Comparison of ENCODE assay signal across 1 cellular context in the genomic region with DNA sequence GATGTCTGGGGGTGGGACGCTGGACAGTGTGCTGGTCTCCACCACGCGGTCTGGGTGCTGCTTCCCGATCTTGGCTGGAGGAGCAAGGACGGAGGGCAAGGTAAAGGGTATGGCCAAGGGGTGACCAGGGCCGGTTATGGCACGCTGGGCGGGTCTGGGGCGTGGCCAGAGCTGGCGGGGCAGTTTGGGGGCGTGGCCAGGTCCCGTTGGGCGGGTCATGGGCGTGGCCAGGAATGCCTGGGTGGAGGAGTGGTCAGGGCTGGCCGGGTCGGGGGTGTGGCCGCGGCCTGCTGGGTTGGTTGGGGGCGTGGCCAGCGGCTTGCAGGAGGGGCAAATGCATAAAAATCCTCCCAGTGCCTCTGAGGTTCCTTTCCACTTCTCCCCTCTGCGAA.
TF ChIP-seq lines count a peak whose summit lies in the region.

No MANE protein-coding gene starts in this region.

TF ChIP-seq in HEK293, 187 proteins besides CTCF, POLR2A, EP300 and RAD21 (continued from another document):
- TF ChIP-seq, protein P1, sequence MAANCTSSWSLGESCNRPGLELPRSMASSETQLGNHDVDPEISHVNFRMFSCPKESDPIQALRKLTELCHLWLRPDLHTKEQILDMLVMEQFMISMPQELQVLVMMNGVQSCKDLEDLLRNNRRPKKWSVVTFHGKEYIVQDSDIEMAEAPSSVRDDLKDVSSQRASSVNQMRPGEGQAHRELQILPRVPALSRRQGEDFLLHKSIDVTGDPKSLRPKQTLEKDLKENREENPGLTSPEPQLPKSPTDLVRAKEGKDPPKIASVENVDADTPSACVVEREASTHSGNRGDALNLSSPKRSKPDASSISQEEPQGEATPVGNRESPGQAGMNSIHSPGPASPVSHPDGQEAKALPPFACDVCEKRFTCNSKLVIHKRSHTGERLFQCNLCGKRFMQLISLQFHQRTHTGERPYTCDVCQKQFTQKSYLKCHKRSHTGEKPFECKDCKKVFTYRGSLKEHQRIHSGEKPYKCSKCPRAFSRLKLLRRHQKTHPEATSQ (tag by site-specific recombination; IDR thresholded peaks at IDR 0.05) = no peak
- TF ChIP-seq, protein P2, sequence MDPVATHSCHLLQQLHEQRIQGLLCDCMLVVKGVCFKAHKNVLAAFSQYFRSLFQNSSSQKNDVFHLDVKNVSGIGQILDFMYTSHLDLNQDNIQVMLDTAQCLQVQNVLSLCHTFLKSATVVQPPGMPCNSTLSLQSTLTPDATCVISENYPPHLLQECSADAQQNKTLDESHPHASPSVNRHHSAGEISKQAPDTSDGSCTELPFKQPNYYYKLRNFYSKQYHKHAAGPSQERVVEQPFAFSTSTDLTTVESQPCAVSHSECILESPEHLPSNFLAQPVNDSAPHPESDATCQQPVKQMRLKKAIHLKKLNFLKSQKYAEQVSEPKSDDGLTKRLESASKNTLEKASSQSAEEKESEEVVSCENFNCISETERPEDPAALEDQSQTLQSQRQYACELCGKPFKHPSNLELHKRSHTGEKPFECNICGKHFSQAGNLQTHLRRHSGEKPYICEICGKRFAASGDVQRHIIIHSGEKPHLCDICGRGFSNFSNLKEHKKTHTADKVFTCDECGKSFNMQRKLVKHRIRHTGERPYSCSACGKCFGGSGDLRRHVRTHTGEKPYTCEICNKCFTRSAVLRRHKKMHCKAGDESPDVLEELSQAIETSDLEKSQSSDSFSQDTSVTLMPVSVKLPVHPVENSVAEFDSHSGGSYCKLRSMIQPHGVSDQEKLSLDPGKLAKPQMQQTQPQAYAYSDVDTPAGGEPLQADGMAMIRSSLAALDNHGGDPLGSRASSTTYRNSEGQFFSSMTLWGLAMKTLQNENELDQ (tag by site-specific recombination; IDR thresholded peaks at IDR 0.05; ENCODE audit: low read depth) = no peak
- TF ChIP-seq, protein P3, sequence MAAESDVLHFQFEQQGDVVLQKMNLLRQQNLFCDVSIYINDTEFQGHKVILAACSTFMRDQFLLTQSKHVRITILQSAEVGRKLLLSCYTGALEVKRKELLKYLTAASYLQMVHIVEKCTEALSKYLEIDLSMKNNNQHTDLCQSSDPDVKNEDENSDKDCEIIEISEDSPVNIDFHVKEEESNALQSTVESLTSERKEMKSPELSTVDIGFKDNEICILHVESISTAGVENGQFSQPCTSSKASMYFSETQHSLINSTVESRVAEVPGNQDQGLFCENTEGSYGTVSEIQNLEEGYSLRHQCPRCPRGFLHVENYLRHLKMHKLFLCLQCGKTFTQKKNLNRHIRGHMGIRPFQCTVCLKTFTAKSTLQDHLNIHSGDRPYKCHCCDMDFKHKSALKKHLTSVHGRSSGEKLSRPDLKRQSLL (tag by site-specific recombination; IDR thresholded peaks at IDR 0.05) = no peak
- TF ChIP-seq ZSCAN30 (tag by site-specific recombination; IDR thresholded peaks at IDR 0.05) = no peak
- TF ChIP-seq KLF10 (tag by site-specific recombination; IDR thresholded peaks at IDR 0.05) = peak; percentile 92
- no peak for TF ChIP-seq ZNF140 (tag by site-specific recombination; IDR thresholded peaks at IDR 0.05)
- TF ChIP-seq KLF8 (tag by site-specific recombination; IDR thresholded peaks at IDR 0.05) = peak; percentile 99
- TF ChIP-seq SP2 (tag by site-specific recombination; IDR thresholded peaks at IDR 0.05) = peak; percentile 35; the same call in 1 of the 2 replicates
- no peak for TF ChIP-seq BCL11A (tag by site-specific recombination; IDR thresholded peaks at IDR 0.05; ENCODE audit: low read depth)
- TF ChIP-seq ZNF366 (tag by site-specific recombination; conservative IDR thresholded peaks at IDR 0.05) = no peak
- TF ChIP-seq SP3 (tag by site-specific recombination; IDR thresholded peaks at IDR 0.05) = peak; percentile 76
- no peak for TF ChIP-seq ZEB2 (tag by site-specific recombination; IDR thresholded peaks at IDR 0.05)
- TF ChIP-seq, protein P4, sequence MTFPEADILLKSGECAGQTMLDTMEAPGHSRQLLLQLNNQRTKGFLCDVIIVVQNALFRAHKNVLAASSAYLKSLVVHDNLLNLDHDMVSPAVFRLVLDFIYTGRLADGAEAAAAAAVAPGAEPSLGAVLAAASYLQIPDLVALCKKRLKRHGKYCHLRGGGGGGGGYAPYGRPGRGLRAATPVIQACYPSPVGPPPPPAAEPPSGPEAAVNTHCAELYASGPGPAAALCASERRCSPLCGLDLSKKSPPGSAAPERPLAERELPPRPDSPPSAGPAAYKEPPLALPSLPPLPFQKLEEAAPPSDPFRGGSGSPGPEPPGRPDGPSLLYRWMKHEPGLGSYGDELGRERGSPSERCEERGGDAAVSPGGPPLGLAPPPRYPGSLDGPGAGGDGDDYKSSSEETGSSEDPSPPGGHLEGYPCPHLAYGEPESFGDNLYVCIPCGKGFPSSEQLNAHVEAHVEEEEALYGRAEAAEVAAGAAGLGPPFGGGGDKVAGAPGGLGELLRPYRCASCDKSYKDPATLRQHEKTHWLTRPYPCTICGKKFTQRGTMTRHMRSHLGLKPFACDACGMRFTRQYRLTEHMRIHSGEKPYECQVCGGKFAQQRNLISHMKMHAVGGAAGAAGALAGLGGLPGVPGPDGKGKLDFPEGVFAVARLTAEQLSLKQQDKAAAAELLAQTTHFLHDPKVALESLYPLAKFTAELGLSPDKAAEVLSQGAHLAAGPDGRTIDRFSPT (tag by site-specific recombination; IDR thresholded peaks at IDR 0.05) = 0 out of 2 replicates have a peak, but pooled peaks have one; percentile 29
- no peak for TF ChIP-seq OSR2 (tag by site-specific recombination; IDR thresholded peaks at IDR 0.05)
- peak; percentile 97 for TF ChIP-seq KLF9 (tag by site-specific recombination; IDR thresholded peaks at IDR 0.05; ENCODE audit: low read depth)
- TF ChIP-seq, protein P5, sequence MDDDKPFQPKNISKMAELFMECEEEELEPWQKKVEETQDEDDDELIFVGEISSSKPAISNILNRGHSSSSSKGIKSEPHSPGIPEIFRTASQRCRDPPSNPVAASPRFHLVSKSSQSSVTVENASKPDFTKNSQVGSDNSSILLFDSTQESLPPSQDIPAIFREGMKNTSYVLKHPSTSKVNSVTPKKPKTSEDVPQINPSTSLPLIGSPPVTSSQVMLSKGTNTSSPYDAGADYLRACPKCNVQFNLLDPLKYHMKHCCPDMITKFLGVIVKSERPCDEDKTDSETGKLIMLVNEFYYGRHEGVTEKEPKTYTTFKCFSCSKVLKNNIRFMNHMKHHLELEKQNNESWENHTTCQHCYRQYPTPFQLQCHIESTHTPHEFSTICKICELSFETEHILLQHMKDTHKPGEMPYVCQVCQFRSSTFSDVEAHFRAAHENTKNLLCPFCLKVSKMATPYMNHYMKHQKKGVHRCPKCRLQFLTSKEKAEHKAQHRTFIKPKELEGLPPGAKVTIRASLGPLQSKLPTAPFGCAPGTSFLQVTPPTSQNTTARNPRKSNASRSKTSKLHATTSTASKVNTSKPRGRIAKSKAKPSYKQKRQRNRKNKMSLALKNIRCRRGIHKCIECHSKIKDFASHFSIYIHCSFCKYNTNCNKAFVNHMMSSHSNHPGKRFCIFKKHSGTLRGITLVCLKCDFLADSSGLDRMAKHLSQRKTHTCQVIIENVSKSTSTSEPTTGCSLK (tag by site-specific recombination; IDR thresholded peaks at IDR 0.05) = no peak
- no peak for TF ChIP-seq ZNF416 (tag by site-specific recombination; IDR thresholded peaks at IDR 0.05)
- TF ChIP-seq KLF16 (tag by site-specific recombination; IDR thresholded peaks at IDR 0.05) = peak; percentile 52; the same call in 1 of the 2 replicates
TF ChIP-seq in HEK293: peak in this region for 10.
